In the genomic region with DNA sequence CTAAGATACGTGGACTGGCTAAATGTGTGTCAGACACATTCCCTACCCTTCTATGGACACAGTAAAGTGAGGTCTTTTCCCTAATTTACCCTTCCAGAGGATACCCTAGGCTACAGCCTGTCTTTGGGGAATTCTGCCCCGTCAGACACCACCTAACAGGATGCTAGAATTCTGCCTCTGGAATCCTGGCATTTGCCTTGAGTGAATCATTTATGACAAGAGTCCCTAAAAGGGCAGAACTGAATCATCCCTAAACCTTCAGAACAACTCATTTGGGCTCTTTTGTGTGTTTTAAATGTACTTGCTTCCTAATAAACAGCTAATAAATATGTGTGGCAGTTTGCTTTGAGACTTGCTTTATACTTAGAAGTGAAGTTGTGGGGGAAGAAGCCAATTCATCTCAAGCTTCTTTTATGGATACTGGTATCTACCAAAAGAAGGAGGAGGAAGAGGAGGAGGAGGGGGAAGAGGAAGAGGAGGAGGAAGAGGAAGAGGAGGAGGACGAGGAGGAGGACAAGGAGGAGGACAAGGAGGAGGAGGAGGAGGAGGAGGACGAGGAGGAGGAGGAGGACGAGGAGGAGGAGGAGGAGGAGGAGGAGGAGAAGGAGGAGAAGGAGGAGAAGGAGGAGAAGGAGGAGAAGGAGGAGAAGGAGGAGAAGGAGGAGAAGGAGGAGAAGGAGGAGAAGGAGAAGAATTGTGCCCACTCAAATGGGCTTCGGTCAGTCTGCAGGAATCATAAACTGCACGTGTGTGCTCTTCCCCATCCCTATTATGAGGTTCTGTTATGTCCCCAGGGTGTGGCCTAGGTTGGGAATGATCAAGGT, we compare ENCODE assay signal across 13 cellular contexts. TPM values are rescaled to one million over a fixed set of nuclear protein-coding genes. Genes with fewer than 3 reads are reported as not detected.
A peak's percentile ranks its signal among the peaks of the same experiment; 100 is the strongest.
DNase-seq lines count a peak whose midpoint lies in the region; TF ChIP-seq lines count a peak whose summit lies in the region.
"Had no signal": no experiment of that assay in that cellular context is flagged by ENCODE, and none has a peak within 500 bp of the region (broad histone marks: within the 10 kb centered on the region; RNA-seq: fewer than 3 reads in every experiment).

No MANE protein-coding gene starts in this region.

- WGBS in tibial nerve, 2 donors: 64 to 72% methylated on average over 6 to 7 of the region's 7 CpGs

- no peaks in the 10 kb centered on the region for H3K27me3 Mint-ChIP-seq in CD4-positive, alpha-beta memory T cell
- H3K27me3 Mint-ChIP-seq: activated CD4-positive, alpha-beta T cell treated with anti-CD3 and anti-CD28 coated beads, Interleukin-2, amount 10 ng/mL, durations not matched to agents 7 days and 5 days; CD8-positive, alpha-beta memory T cell; IgD-negative memory B cell had no signal

- POLR2A ChIA-PET in BJ (lab: Charles Lee): no interaction called here
- POLR2A ChIA-PET in CD4-positive, alpha-beta memory T cell (lab: Charles Lee; ENCODE audit: partially characterized antibody): no interaction called here

- TF ChIP-seq CTCF in BJ (IDR thresholded peaks at IDR 0.05; ENCODE audit: insufficient read depth, low read depth, low read length) (no peak), tibial nerve (IDR thresholded peaks at IDR 0.05) (no peak)

- TF ChIP-seq POLR2A in tibial nerve (IDR thresholded peaks at IDR 0.05): no peak

- no peak for TF ChIP-seq EP300 in tibial nerve (IDR thresholded peaks at IDR 0.05)

- H3K4me3 Mint-ChIP-seq in CD4-positive, alpha-beta memory T cell: no peak overlapping the region
- H3K4me3 Mint-ChIP-seq: activated CD4-positive, alpha-beta T cell treated with anti-CD3 and anti-CD28 coated beads, Interleukin-2, amount 10 ng/mL, durations not matched to agents 7 days and 5 days had no signal

- intact Hi-C loops in CD4-positive, alpha-beta memory T cell (cut with micrococcal nuclease): no loop called here

- CTCF ChIA-PET in BJ (lab: Yijun Ruan, JAX): interaction anchor here (1.4 kb wide), 1 partner anchor 19 kb away, joined by 3 read pairs; no protein-coding TSS in a partner anchor
- CTCF ChIA-PET in CD4-positive, alpha-beta memory T cell (lab: Charles Lee; ENCODE audit: partially characterized antibody): interaction anchor here (0.8 kb wide), 1 partner anchor 390 kb away, joined by 3 read pairs; no protein-coding TSS in a partner anchor

- H3K9me3 Mint-ChIP-seq in CD4-positive, alpha-beta memory T cell: no peaks in the 10 kb centered on the region
- H3K9me3 Mint-ChIP-seq: activated CD4-positive, alpha-beta T cell treated with anti-CD3 and anti-CD28 coated beads, Interleukin-2, amount 10 ng/mL, durations not matched to agents 7 days and 5 days; CD8-positive, alpha-beta memory T cell; IgD-negative memory B cell had no signal

- H3K27ac Mint-ChIP-seq in CD4-positive, alpha-beta memory T cell: peak overlapping the region in 3 of 7 donors; percentile 65 to 86 (median 81)

- H3K27ac ChIP-seq in CD4-positive, alpha-beta memory T cell (ENCODE audit: low read depth, low read length): no peak overlapping the region
- H3K27ac ChIP-seq in tibial nerve: no peak overlapping the region

- H3K4me3 ChIP-seq in BJ (ENCODE audit: low read depth, low read length) (no peak overlapping the region), tibial nerve (no peak overlapping the region)
- no peak overlapping the region for H3K4me3 ChIP-seq in CD4-positive, alpha-beta memory T cell (ENCODE audit: low read length in 2 of 2)

- peaks cover 54 to 78% of the 10 kb centered on the region in 2 donors for H3K36me3 Mint-ChIP-seq in CD4-positive, alpha-beta memory T cell

- H3K36me3 ChIP-seq in BJ (ENCODE audit: control insufficient read depth, insufficient read depth, low read length) (peaks cover 5% of the 10 kb centered on the region; the same call in 1 of the 2 replicates), tibial nerve (peaks cover 0 to 85% (median 0%) of the 10 kb centered on the region in 3 donors)
- peaks cover 22% of the 10 kb centered on the region for H3K36me3 ChIP-seq in CD4-positive, alpha-beta memory T cell (ENCODE audit: insufficient read depth, low read length)

- peak; percentile 35 for DNase-seq in BJ (ENCODE audit: low read depth)
- DNase-seq in NCI-H460 (ENCODE audit: extremely low read depth, low read depth): peak; percentile 15
- peak; percentile 22 for DNase-seq in dedifferentiated amniotic fluid mesenchymal stem cell (ENCODE audit: extremely low spot score)
- DNase-seq in myocyte (ENCODE audit: low read depth): peak; percentile 50
- DNase-seq in activated T-cell treated with anti-CD3 and anti-CD28 coated beads for 4 hours: no peak
- DNase-seq in CD4-positive, alpha-beta memory T cell: no peak
- DNase-seq in tibial nerve (ENCODE audit: low spot score in 2 of 2): no peak
- no peak for DNase-seq in HK-2 (ENCODE audit: unreplicated experiment)
- DNase-seq: CD8-positive, alpha-beta memory T cell; NCI-H2081 treated with DMSO at 0.1 percent for 48 hours; T-helper 1 cell had no signal

- no peaks in the 10 kb centered on the region for H3K9me3 ChIP-seq in CD4-positive, alpha-beta memory T cell (ENCODE audit: control insufficient read depth in 1 of 2, low read length in 2 of 2)
- no peaks in the 10 kb centered on the region for H3K9me3 ChIP-seq in tibial nerve

- H3K4me1 ChIP-seq in CD4-positive, alpha-beta memory T cell (ENCODE audit: insufficient read depth, low read length): peaks cover 11% of the 10 kb centered on the region
- H3K4me1 ChIP-seq in tibial nerve: peaks cover 0 to 12% (median 2%) of the 10 kb centered on the region in 4 donors

- H3K4me1 Mint-ChIP-seq in CD4-positive, alpha-beta memory T cell: peaks cover 19 to 44% (median 32%) of the 10 kb centered on the region in 4 donors

- H3K27me3 ChIP-seq in BJ (ENCODE audit: control insufficient read depth, insufficient read depth, low read length) (no peaks in the 10 kb centered on the region), tibial nerve (no peaks in the 10 kb centered on the region)
- H3K27me3 ChIP-seq in CD4-positive, alpha-beta memory T cell (ENCODE audit: insufficient read depth, low read length): no peaks in the 10 kb centered on the region

RNA-seq across cellular contexts. Expression of a gene that starts 27.1 kb away (rescaled TPM):
- polyA plus RNA-seq in BJ (2011; rRNA removed): 15.8 and 21.2 TPM in 2 replicates
- polyA minus RNA-seq in BJ (2011; rRNA and poly(A)+ RNA removed): 16.7 and 17.4 TPM in 2 replicates
- 23.4 and 25.6 TPM in 2 replicates for total RNA-seq in NCI-H460 (2014; rRNA removed; shearing (Covaris generic))
- 27.9 and 36.8 TPM in 2 replicates for polyA plus RNA-seq in NCI-H460 (2014; cell fraction: nucleus; rRNA removed)
- total RNA-seq in myocyte (15.8 and 17.4 TPM in 2 replicates), tibial nerve (10 to 100 TPM; 40.0 to 54.2 (median 44.2) TPM)
- 5.4 TPM for polyA plus RNA-seq in myocyte (2012)
- total RNA-seq in CD4-positive, alpha-beta memory T cell: 10 to 100 TPM; 91.8 to 96.6 TPM
- polyA plus RNA-seq in CD4-positive, alpha-beta memory T cell: 10 to 100 TPM; 27.0 to 41.3 TPM

Comparison
In these comparisons a context has a peak if more than half of its experiments do, and no peak if none do; other contexts are left out.
1. DNase-seq: peak in BJ (single experiment), NCI-H460 (single experiment), dedifferentiated amniotic fluid mesenchymal stem cell (single experiment) and myocyte (single experiment); none in activated T-cell treated with anti-CD3 and anti-CD28 coated beads for 4 hours (single experiment), CD4-positive, alpha-beta memory T cell (0 of 5), tibial nerve (0 of 2) and HK-2 (single experiment).